29 cellular contexts compared by ENCODE assay signal in the genomic region with DNA sequence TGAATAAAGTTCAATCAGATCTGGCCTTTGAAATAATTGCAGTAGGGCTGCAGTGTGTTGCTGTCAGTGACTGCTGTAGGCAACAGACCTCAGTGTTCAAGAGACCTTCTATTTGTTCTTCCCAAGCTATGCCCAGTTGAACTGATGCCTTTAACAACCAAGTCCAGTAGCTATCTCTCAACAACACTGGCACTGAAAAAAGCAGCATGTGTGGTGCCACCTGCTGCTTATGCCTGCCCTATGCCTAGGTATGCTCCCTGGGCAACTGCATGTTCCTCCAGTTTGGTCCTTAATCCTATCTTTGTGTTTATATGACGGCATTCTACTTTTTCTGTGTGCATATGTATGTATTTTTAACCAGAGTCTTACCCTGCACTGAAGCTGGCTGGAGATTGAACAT.
"Had no signal": no experiment of that assay in that cellular context is flagged by ENCODE, and none has a peak within 500 bp of the region (broad histone marks: within the 10 kb centered on the region; RNA-seq: fewer than 3 reads in every experiment).

No MANE protein-coding gene starts in this region.

- H3K36me3 ChIP-seq: SJCRH30 had no signal

- H3K4me3 Mint-ChIP-seq: activated B cell treated with CpG ODN at 0.5 μM for 24 hours; activated CD8-positive, alpha-beta T cell treated with anti-CD3 and anti-CD28 coated beads for 36 hours; activated naive CD8-positive, alpha-beta T cell treated with anti-CD3 and anti-CD28 coated beads for 36 hours; activated T-cell treated with anti-CD3 and anti-CD28 coated beads, Interleukin-2, amount 50 U/mL, for 72 hours; activated T-helper 17 cell treated with anti-CD3 and anti-CD28 coated beads, Interleukin-2, amount 50 U/mL, for 72 hours; brain had no signal

- H3K4me1 ChIP-seq: SJCRH30 had no signal

- H3K27ac Mint-ChIP-seq: activated B cell treated with CpG ODN at 0.5 μM for 24 hours; activated CD8-positive, alpha-beta T cell treated with anti-CD3 and anti-CD28 coated beads for 36 hours; activated naive CD8-positive, alpha-beta T cell treated with anti-CD3 and anti-CD28 coated beads for 36 hours; activated T-cell treated with anti-CD3 and anti-CD28 coated beads, Interleukin-2, amount 50 U/mL, for 72 hours; activated T-helper 17 cell treated with anti-CD3 and anti-CD28 coated beads, Interleukin-2, amount 50 U/mL, for 72 hours; brain had no signal

- H3K36me3 Mint-ChIP-seq: activated naive CD8-positive, alpha-beta T cell treated with anti-CD3 and anti-CD28 coated beads for 36 hours; brain had no signal

- H3K9me3 ChIP-seq: SJCRH30 had no signal

- H3K4me3 ChIP-seq: SJCRH30, SK-N-MC had no signal

- H3K27me3 ChIP-seq: SJCRH30 had no signal

- ATAC-seq: activated CD8-positive, alpha-beta T cell treated with anti-CD3 and anti-CD28 coated beads for 36 hours; activated T-cell treated with anti-CD3 and anti-CD28 coated beads, Interleukin-2, amount 50 U/mL, for 72 hours; activated T-helper 17 cell treated with anti-CD3 and anti-CD28 coated beads, Interleukin-2, amount 50 U/mL, for 72 hours had no signal

- H3K27ac ChIP-seq: SJCRH30, SK-N-MC had no signal

- H3K4me1 Mint-ChIP-seq: activated naive CD8-positive, alpha-beta T cell treated with anti-CD3 and anti-CD28 coated beads for 36 hours; activated T-helper 17 cell treated with anti-CD3 and anti-CD28 coated beads, Interleukin-2, amount 50 U/mL, for 72 hours had no signal

- FAIRE-seq: bronchial epithelial cell, colon had no signal

- H3K27me3 Mint-ChIP-seq: activated B cell treated with CpG ODN at 0.5 μM for 24 hours, brain had no signal

- H3K9me3 Mint-ChIP-seq: activated B cell treated with CpG ODN at 0.5 μM for 24 hours; activated CD8-positive, alpha-beta T cell treated with anti-CD3 and anti-CD28 coated beads for 36 hours; activated naive CD8-positive, alpha-beta T cell treated with anti-CD3 and anti-CD28 coated beads for 36 hours; activated T-helper 17 cell treated with anti-CD3 and anti-CD28 coated beads, Interleukin-2, amount 50 U/mL, for 72 hours had no signal

- DNase-seq: activated B cell treated with CpG ODN at 0.5 μM for 24 hours; activated CD4-positive, alpha-beta T cell treated with anti-CD3 and anti-CD28 coated beads for 4 hours; activated CD4-positive, alpha-beta T cell treated with anti-CD3 and anti-CD28 coated beads, Interleukin-2, amount 50 U/mL, for 1 hour; activated CD4-positive, CD25-positive, alpha-beta regulatory T cell treated with anti-CD3 and anti-CD28 coated beads, Interleukin-2, amount 50 U/mL, for 72 hours; activated CD8-positive, alpha-beta T cell treated with anti-CD3 and anti-CD28 coated beads for 36 hours; activated effector memory CD4-positive, alpha-beta T cell treated with anti-CD3 and anti-CD28 coated beads, Interleukin-2, amount 50 U/mL, for 16 hours; activated naive CD4-positive, alpha-beta T cell; activated naive CD8-positive, alpha-beta T cell treated with anti-CD3 and anti-CD28 coated beads for 36 hours; activated T-cell treated with anti-CD3 and anti-CD28 coated beads, Interleukin-2, amount 50 U/mL, for 1 hour; activated T-cell treated with anti-CD3 and anti-CD28 coated beads, Interleukin-2, amount 50 U/mL, for 72 hours; amniotic stem cell; aorta; central memory CD4-positive, alpha-beta T cell; NCI-H1048; NCI-H1105 treated with DMSO at 0.1 percent for 48 hours; NCI-H1436 treated with DMSO at 0.1 percent for 48 hours; NCI-H1694 treated with DMSO at 0.1 percent for 48 hours; NCI-H2029; NCI-H345; NCI-H524 treated with DMSO at 0.1 percent for 48 hours; NCI-H748 treated with DMSO at 0.1 percent for 48 hours; OCI-M1; SHP77; SJCRH30 had no signal
